In the genomic region with DNA sequence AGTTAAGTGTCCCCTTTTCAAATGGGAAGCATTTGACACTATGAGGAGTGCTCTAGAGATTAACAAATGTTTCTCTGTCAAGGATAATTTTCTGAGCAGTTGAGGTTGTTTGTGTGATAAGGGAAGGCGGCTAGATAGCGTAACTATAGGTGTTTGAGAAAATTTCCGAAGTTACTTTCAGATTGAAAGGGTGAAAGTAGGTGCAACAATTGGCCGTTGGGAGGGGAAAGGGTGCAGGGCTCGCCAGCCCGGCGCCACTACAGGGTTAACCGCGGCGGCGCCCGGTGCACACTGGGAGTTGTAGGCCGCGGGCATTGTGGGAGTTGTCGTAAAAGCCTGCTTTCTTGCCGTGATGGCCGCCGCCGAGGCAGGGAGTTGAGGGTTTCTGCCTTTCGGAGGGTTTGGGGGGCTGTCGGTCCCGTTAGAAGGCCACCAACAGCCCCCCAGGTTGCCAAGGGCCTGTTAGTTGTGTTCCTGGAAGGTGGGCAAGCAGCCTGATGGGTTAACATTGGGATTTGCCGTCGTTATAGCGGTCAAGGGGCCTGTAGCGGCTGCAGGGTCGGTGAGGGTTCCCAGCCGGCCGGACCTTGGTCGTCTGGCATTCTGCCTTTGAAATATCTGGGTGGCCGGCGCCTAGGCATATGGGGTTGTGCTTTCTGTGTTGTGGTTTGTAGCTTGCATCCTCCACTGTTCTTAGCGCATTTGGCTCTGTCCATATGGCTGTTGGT, we compare ENCODE assay signal across 1 cellular context.
TF ChIP-seq lines count a peak whose summit lies in the region.

No MANE protein-coding gene starts in this region.

TF ChIP-seq in HepG2, 621 proteins besides CTCF, POLR2A, EP300 and RAD21 (continued from another document and continues in another):
- TF ChIP-seq, protein P1, sequence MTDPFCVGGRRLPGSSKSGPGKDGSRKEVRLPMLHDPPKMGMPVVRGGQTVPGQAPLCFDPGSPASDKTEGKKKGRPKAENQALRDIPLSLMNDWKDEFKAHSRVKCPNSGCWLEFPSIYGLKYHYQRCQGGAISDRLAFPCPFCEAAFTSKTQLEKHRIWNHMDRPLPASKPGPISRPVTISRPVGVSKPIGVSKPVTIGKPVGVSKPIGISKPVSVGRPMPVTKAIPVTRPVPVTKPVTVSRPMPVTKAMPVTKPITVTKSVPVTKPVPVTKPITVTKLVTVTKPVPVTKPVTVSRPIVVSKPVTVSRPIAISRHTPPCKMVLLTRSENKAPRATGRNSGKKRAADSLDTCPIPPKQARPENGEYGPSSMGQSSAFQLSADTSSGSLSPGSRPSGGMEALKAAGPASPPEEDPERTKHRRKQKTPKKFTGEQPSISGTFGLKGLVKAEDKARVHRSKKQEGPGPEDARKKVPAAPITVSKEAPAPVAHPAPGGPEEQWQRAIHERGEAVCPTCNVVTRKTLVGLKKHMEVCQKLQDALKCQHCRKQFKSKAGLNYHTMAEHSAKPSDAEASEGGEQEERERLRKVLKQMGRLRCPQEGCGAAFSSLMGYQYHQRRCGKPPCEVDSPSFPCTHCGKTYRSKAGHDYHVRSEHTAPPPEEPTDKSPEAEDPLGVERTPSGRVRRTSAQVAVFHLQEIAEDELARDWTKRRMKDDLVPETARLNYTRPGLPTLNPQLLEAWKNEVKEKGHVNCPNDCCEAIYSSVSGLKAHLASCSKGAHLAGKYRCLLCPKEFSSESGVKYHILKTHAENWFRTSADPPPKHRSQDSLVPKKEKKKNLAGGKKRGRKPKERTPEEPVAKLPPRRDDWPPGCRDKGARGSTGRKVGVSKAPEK (CRISPR knock-in tag; IDR thresholded peaks at IDR 0.05; ENCODE audit: borderline replicate concordance), result no peak; the same call in 1 of the 2 replicates
- TF ChIP-seq, protein P2, sequence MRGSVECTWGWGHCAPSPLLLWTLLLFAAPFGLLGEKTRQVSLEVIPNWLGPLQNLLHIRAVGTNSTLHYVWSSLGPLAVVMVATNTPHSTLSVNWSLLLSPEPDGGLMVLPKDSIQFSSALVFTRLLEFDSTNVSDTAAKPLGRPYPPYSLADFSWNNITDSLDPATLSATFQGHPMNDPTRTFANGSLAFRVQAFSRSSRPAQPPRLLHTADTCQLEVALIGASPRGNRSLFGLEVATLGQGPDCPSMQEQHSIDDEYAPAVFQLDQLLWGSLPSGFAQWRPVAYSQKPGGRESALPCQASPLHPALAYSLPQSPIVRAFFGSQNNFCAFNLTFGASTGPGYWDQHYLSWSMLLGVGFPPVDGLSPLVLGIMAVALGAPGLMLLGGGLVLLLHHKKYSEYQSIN (CRISPR knock-in tag; IDR thresholded peaks at IDR 0.05; ENCODE audit: borderline replicate concordance), result no peak
- TF ChIP-seq ZNF350 (CRISPR knock-in tag; IDR thresholded peaks at IDR 0.05; ENCODE audit: borderline replicate concordance, low read depth) (peak; percentile 82; the same call in 1 of the 2 replicates), NR2C2 (CRISPR knock-in tag; IDR thresholded peaks at IDR 0.05; ENCODE audit: borderline replicate concordance) (peak; percentile 77), ZNF552 (CRISPR knock-in tag; IDR thresholded peaks at IDR 0.05; ENCODE audit: borderline replicate concordance) (no peak), ZC3H4 (CRISPR knock-in tag; IDR thresholded peaks at IDR 0.05; ENCODE audit: borderline replicate concordance) (no peak), SP140L (CRISPR knock-in tag; IDR thresholded peaks at IDR 0.05; ENCODE audit: borderline replicate concordance) (peak; percentile 90; the same call in 1 of the 2 replicates), PRMT3 (CRISPR knock-in tag; IDR thresholded peaks at IDR 0.05; ENCODE audit: borderline replicate concordance, low read depth) (0 out of 2 replicates have a peak, but pooled peaks have one; percentile 54), ZEB1 (IDR thresholded peaks at IDR 0.05; ENCODE audit: insufficient replicate concordance, low read depth) (peak; percentile 65), ZNF570 (CRISPR knock-in tag; IDR thresholded peaks at IDR 0.05; ENCODE audit: borderline replicate concordance) (no peak), TGIF2 (CRISPR knock-in tag; IDR thresholded peaks at IDR 0.05) (peak; percentile 75; the same call in 1 of the 2 replicates), KLF16 (CRISPR knock-in tag; IDR thresholded peaks at IDR 0.05) (peak in 1 of 2 experiments; percentile 77; a peak in 2 of 4 replicates), ZNF224 (CRISPR knock-in tag; IDR thresholded peaks at IDR 0.05) (0 out of 2 replicates have a peak, but pooled peaks have one; percentile 22), ZNF333 (CRISPR knock-in tag; IDR thresholded peaks at IDR 0.05; ENCODE audit: borderline replicate concordance) (0 out of 2 replicates have a peak, but pooled peaks have one; percentile 40), GZF1 (CRISPR knock-in tag; IDR thresholded peaks at IDR 0.05) (no peak), MAFF (IDR thresholded peaks at IDR 0.05; ENCODE audit: low read depth, low read length) (no peak), SNRNP70 (IDR thresholded peaks at IDR 0.05; ENCODE audit: low read depth, low read length) (no peak), KLF12 (CRISPR knock-in tag; IDR thresholded peaks at IDR 0.05; ENCODE audit: borderline replicate concordance) (0 out of 2 replicates have a peak, but pooled peaks have one; percentile 19), ETV5 (CRISPR knock-in tag; IDR thresholded peaks at IDR 0.05; ENCODE audit: borderline replicate concordance) (peak; percentile 23; the same call in 1 of the 2 replicates), HMGA1 (CRISPR knock-in tag; conservative IDR thresholded peaks at IDR 0.05) (no peak)
- TF ChIP-seq, protein P3, sequence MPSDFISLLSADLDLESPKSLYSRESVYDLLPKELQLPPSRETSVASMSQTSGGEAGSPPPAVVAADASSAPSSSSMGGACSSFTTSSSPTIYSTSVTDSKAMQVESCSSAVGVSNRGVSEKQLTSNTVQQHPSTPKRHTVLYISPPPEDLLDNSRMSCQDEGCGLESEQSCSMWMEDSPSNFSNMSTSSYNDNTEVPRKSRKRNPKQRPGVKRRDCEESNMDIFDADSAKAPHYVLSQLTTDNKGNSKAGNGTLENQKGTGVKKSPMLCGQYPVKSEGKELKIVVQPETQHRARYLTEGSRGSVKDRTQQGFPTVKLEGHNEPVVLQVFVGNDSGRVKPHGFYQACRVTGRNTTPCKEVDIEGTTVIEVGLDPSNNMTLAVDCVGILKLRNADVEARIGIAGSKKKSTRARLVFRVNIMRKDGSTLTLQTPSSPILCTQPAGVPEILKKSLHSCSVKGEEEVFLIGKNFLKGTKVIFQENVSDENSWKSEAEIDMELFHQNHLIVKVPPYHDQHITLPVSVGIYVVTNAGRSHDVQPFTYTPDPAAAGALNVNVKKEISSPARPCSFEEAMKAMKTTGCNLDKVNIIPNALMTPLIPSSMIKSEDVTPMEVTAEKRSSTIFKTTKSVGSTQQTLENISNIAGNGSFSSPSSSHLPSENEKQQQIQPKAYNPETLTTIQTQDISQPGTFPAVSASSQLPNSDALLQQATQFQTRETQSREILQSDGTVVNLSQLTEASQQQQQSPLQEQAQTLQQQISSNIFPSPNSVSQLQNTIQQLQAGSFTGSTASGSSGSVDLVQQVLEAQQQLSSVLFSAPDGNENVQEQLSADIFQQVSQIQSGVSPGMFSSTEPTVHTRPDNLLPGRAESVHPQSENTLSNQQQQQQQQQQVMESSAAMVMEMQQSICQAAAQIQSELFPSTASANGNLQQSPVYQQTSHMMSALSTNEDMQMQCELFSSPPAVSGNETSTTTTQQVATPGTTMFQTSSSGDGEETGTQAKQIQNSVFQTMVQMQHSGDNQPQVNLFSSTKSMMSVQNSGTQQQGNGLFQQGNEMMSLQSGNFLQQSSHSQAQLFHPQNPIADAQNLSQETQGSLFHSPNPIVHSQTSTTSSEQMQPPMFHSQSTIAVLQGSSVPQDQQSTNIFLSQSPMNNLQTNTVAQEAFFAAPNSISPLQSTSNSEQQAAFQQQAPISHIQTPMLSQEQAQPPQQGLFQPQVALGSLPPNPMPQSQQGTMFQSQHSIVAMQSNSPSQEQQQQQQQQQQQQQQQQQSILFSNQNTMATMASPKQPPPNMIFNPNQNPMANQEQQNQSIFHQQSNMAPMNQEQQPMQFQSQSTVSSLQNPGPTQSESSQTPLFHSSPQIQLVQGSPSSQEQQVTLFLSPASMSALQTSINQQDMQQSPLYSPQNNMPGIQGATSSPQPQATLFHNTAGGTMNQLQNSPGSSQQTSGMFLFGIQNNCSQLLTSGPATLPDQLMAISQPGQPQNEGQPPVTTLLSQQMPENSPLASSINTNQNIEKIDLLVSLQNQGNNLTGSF (CRISPR knock-in tag; IDR thresholded peaks at IDR 0.05), result peak; percentile 63; the same call in 1 of the 2 replicates
- TF ChIP-seq, protein P4, sequence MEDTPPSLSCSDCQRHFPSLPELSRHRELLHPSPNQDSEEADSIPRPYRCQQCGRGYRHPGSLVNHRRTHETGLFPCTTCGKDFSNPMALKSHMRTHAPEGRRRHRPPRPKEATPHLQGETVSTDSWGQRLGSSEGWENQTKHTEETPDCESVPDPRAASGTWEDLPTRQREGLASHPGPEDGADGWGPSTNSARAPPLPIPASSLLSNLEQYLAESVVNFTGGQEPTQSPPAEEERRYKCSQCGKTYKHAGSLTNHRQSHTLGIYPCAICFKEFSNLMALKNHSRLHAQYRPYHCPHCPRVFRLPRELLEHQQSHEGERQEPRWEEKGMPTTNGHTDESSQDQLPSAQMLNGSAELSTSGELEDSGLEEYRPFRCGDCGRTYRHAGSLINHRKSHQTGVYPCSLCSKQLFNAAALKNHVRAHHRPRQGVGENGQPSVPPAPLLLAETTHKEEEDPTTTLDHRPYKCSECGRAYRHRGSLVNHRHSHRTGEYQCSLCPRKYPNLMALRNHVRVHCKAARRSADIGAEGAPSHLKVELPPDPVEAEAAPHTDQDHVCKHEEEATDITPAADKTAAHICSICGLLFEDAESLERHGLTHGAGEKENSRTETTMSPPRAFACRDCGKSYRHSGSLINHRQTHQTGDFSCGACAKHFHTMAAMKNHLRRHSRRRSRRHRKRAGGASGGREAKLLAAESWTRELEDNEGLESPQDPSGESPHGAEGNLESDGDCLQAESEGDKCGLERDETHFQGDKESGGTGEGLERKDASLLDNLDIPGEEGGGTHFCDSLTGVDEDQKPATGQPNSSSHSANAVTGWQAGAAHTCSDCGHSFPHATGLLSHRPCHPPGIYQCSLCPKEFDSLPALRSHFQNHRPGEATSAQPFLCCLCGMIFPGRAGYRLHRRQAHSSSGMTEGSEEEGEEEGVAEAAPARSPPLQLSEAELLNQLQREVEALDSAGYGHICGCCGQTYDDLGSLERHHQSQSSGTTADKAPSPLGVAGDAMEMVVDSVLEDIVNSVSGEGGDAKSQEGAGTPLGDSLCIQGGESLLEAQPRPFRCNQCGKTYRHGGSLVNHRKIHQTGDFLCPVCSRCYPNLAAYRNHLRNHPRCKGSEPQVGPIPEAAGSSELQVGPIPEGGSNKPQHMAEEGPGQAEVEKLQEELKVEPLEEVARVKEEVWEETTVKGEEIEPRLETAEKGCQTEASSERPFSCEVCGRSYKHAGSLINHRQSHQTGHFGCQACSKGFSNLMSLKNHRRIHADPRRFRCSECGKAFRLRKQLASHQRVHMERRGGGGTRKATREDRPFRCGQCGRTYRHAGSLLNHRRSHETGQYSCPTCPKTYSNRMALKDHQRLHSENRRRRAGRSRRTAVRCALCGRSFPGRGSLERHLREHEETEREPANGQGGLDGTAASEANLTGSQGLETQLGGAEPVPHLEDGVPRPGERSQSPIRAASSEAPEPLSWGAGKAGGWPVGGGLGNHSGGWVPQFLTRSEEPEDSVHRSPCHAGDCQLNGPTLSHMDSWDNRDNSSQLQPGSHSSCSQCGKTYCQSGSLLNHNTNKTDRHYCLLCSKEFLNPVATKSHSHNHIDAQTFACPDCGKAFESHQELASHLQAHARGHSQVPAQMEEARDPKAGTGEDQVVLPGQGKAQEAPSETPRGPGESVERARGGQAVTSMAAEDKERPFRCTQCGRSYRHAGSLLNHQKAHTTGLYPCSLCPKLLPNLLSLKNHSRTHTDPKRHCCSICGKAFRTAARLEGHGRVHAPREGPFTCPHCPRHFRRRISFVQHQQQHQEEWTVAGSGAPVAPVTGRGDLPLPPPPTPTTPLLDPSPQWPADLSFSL (CRISPR knock-in tag; IDR thresholded peaks at IDR 0.05), result no peak
- TF ChIP-seq, protein P5, sequence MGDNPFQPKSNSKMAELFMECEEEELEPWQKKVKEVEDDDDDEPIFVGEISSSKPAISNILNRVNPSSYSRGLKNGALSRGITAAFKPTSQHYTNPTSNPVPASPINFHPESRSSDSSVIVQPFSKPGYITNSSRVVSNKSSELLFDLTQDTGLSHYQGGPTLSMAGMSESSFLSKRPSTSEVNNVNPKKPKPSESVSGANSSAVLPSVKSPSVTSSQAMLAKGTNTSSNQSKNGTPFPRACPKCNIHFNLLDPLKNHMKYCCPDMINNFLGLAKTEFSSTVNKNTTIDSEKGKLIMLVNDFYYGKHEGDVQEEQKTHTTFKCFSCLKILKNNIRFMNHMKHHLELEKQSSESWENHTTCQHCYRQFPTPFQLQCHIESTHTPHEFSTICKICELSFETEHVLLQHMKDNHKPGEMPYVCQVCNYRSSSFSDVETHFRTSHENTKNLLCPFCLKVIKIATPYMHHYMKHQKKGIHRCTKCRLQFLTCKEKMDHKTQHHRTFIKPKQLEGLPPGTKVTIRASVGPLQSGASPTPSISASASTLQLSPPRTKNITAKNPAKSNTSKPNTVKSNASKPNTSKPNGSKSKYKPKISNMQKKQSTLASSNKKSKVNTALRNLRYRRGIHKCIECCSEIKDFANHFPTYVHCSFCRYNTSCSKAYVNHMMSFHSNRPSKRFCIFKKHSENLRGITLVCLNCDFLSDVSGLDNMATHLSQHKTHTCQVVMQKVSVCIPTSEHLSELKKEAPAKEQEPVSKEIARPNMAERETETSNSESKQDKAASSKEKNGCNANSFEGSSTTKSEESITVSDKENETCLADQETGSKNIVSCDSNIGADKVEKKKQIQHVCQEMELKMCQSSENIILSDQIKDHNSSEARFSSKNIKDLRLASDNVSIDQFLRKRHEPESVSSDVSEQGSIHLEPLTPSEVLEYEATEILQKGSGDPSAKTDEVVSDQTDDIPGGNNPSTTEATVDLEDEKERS (CRISPR knock-in tag; IDR thresholded peaks at IDR 0.05), result peak; percentile 65; the same call in 1 of the 2 replicates
- TF ChIP-seq, protein P6, sequence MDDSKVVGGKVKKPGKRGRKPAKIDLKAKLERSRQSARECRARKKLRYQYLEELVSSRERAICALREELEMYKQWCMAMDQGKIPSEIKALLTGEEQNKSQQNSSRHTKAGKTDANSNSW (CRISPR knock-in tag; IDR thresholded peaks at IDR 0.05; ENCODE audit: borderline replicate concordance), result no peak
- TF ChIP-seq, protein P7, sequence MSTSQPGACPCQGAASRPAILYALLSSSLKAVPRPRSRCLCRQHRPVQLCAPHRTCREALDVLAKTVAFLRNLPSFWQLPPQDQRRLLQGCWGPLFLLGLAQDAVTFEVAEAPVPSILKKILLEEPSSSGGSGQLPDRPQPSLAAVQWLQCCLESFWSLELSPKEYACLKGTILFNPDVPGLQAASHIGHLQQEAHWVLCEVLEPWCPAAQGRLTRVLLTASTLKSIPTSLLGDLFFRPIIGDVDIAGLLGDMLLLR (CRISPR knock-in tag; IDR thresholded peaks at IDR 0.05), result no peak
- TF ChIP-seq, protein P8, sequence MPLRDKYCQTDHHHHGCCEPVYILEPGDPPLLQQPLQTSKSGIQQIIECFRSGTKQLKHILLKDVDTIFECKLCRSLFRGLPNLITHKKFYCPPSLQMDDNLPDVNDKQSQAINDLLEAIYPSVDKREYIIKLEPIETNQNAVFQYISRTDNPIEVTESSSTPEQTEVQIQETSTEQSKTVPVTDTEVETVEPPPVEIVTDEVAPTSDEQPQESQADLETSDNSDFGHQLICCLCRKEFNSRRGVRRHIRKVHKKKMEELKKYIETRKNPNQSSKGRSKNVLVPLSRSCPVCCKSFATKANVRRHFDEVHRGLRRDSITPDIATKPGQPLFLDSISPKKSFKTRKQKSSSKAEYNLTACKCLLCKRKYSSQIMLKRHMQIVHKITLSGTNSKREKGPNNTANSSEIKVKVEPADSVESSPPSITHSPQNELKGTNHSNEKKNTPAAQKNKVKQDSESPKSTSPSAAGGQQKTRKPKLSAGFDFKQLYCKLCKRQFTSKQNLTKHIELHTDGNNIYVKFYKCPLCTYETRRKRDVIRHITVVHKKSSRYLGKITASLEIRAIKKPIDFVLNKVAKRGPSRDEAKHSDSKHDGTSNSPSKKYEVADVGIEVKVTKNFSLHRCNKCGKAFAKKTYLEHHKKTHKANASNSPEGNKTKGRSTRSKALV (CRISPR knock-in tag; IDR thresholded peaks at IDR 0.05), result no peak
